Comparison of ENCODE assay signal across 20 cellular contexts in the genomic region with DNA sequence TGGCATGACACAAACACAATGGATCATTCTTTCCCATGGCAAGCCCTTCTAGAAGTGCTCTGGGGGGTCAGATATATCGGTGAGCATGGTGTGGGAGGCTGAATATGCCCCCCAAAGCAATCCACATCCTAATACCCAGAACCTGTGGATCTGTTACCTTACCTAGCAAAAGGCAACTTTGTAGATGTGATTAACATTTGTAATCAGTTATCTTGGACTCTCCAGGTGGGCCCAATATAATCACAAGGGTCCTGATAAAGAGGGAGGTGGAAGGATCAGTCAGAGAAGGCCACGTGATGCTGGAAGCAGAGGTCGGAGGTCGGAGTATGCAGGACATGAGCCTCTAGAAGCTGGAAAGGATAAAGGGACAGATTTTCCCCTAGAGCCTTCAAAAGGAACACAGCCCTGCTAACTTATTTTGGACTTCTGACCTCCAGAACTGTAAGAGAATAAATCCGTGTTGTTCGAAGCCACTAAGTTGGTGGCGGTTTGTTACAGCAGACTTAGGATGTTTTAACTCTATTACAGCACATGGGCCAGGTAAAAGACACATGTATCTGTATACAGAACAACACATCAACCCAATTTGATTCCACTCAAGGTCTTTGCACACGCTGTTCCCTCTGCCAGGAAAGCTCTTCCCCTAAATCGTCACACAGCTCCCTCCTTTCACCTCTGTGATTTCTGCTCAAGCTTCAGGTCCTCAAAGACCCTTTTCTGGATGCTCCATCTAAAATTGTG.
DNase-seq lines count a peak whose midpoint lies in the region; TF ChIP-seq lines count a peak whose summit lies in the region.
"Had no signal": no experiment of that assay in that cellular context is flagged by ENCODE, and none has a peak within 500 bp of the region (broad histone marks: within the 10 kb centered on the region; RNA-seq: fewer than 3 reads in every experiment).

No MANE protein-coding gene starts in this region.

- no CpG with 5 or more reads among the region's 9 CpGs for WGBS in H9 (ENCODE audit: extremely low coverage, insufficient read length, low lambda C conversion rate)
- whole genome bisulfite sequencing in hepatocyte (ENCODE audit: low lambda C conversion rate, missing lambda C conversion rate), result 78% methylated on average over 9 of the region's 9 CpGs
- 70 to 78% methylated on average over 9 of the region's 9 CpGs for WGBS in tibial nerve, 2 donors

- no peak overlapping the region for H3T11ph ChIP-seq in H9 (ENCODE audit: low read length)

- no peak overlapping the region for H3K27ac ChIP-seq in H9 (ENCODE audit: insufficient read length, low read depth, low read length)
- peak overlapping the region; percentile 51; the same call in 1 of the 2 replicates for H3K27ac ChIP-seq in SJSA1
- H3K27ac ChIP-seq in hepatocyte, result peak overlapping the region; percentile 11
- H3K27ac ChIP-seq in dorsolateral prefrontal cortex, result no peak overlapping the region
- H3K27ac ChIP-seq in tibial nerve, result no peak overlapping the region
- H3K27ac ChIP-seq: C4-2B, Peyer's patch had no signal

- H3K27ac Mint-ChIP-seq in H9, result peak overlapping the region in 2 of 3 experiments; percentile 72 to 92; a peak in 3 of 7 replicates
- H3K27ac Mint-ChIP-seq in nephron, result peak overlapping the region; percentile 60 to 83 (median 69)
- H3K27ac Mint-ChIP-seq in activated T-cell treated with anti-CD3 and anti-CD28 coated beads, Interleukin-2, amount 50 U/mL, for 24 hours, result no peak overlapping the region
- H3K27ac Mint-ChIP-seq: IgD-negative memory B cell had no signal

- TF ChIP-seq POLR2A in tibial nerve (IDR thresholded peaks at IDR 0.05), result no peak

- no peak overlapping the region for H2AFZ ChIP-seq in H9 (ENCODE audit: low read length)
- no peak overlapping the region for H2AFZ ChIP-seq in hepatocyte

- H3K23me2 ChIP-seq in H9 (ENCODE audit: insufficient read length, low read depth, low read length, poor library complexity, severe bottlenecking), result peaks cover 3% of the 10 kb centered on the region

- H3K4me1 ChIP-seq in H9 (ENCODE audit: insufficient read depth, low read length), result no peaks in the 10 kb centered on the region
- peaks cover 21% of the 10 kb centered on the region for H3K4me1 ChIP-seq in SJSA1 (replicated peaks)
- H3K4me1 ChIP-seq in hepatocyte (ENCODE audit: insufficient read depth), result peaks cover 7% of the 10 kb centered on the region
- H3K4me1 ChIP-seq in tibial nerve, result no peaks in the 10 kb centered on the region
- H3K4me1 ChIP-seq: Peyer's patch had no signal

- no peak overlapping the region for H2BK5ac ChIP-seq in H9 (ENCODE audit: insufficient read length, low read length)

- intact Hi-C loops in dorsolateral prefrontal cortex (cut with DNase I), result no loop called here

- H4K20me1 ChIP-seq in H9 (ENCODE audit: control insufficient read depth, insufficient read depth, insufficient read length) (no peaks in the 10 kb centered on the region), hepatocyte (ENCODE audit: insufficient read depth, poor library complexity, severe bottlenecking) (no peaks in the 10 kb centered on the region)

- H3K9ac ChIP-seq in H9 (ENCODE audit: extremely low read depth, insufficient read length, low read length), result no peak overlapping the region

- H4K8ac ChIP-seq in H9 (replicated peaks; ENCODE audit: insufficient read length, low read depth, low read length), result no peak overlapping the region

- no peak overlapping the region for H2AK5ac ChIP-seq in H9 (ENCODE audit: insufficient read length, low read length)

- no peak overlapping the region for H3K23ac ChIP-seq in H9 (ENCODE audit: insufficient read length, low read depth, low read length)

- H3K9me3 Mint-ChIP-seq in H9, result no peaks in the 10 kb centered on the region; a peak in 1 of 5 replicates
- no peaks in the 10 kb centered on the region for H3K9me3 Mint-ChIP-seq in nephron
- H3K9me3 Mint-ChIP-seq in activated T-cell treated with anti-CD3 and anti-CD28 coated beads, Interleukin-2, amount 50 U/mL, for 24 hours, result no peaks in the 10 kb centered on the region
- H3K9me3 Mint-ChIP-seq: CD8-positive, alpha-beta memory T cell had no signal

- H3K4me1 Mint-ChIP-seq in H9 (peaks cover 14 to 31% of the 10 kb centered on the region in 2 experiments), nephron (peaks cover 34% of the 10 kb centered on the region)
- H3K4me1 Mint-ChIP-seq in activated T-cell treated with anti-CD3 and anti-CD28 coated beads, Interleukin-2, amount 50 U/mL, for 24 hours (ENCODE audit: low read depth), result no peaks in the 10 kb centered on the region
- H3K4me1 Mint-ChIP-seq: CD8-positive, alpha-beta memory T cell; IgD-negative memory B cell had no signal

- H4K91ac ChIP-seq in H9 (ENCODE audit: insufficient read length, low read depth, low read length), result no peak overlapping the region

- H3K4me2 ChIP-seq in H9 (ENCODE audit: insufficient read depth, insufficient read length, low read length) (no peak overlapping the region), hepatocyte (no peak overlapping the region)

- no peak overlapping the region for H3K56ac ChIP-seq in H9 (ENCODE audit: insufficient read length, low read depth, low read length)

- DNase-seq in H9, result no peak
- no peak for DNase-seq in SJSA1 (ENCODE audit: low read depth in 1 of 2, low spot score in 2 of 2)
- no peak for DNase-seq in hepatocyte (ENCODE audit: low spot score)
- DNase-seq in dorsolateral prefrontal cortex, result no peak
- no peak for DNase-seq in HPDE6-E6E7 (ENCODE audit: extremely low spot score)
- no peak for DNase-seq in activated T-cell treated with anti-CD3 and anti-CD28 coated beads, Interleukin-2, amount 50 U/mL, for 24 hours
- DNase-seq in tibial nerve (ENCODE audit: low spot score in 2 of 2), result no peak
- DNase-seq: Calu3; CD8-positive, alpha-beta memory T cell; DMS153; MV-4-11; NCI-H1694; NCI-H2081; NCI-H2171; NCI-H446; NCI-H526; Peyer's patch had no signal

- no peaks in the 10 kb centered on the region for H3K36me3 ChIP-seq in SJSA1
- no peaks in the 10 kb centered on the region for H3K36me3 ChIP-seq in hepatocyte (replicated peaks; ENCODE audit: insufficient read depth, low read depth)
- no peaks in the 10 kb centered on the region for H3K36me3 ChIP-seq in tibial nerve
- H3K36me3 ChIP-seq: Peyer's patch had no signal

- H2BK12ac ChIP-seq in H9 (ENCODE audit: insufficient read length, low read depth, low read length), result no peak overlapping the region

- H3K4me3 Mint-ChIP-seq in H9, result peak overlapping the region in 1 of 2 experiments; percentile 57; a peak in 2 of 5 replicates
- no peak overlapping the region for H3K4me3 Mint-ChIP-seq in nephron
- no peak overlapping the region for H3K4me3 Mint-ChIP-seq in activated T-cell treated with anti-CD3 and anti-CD28 coated beads, Interleukin-2, amount 50 U/mL, for 24 hours
- H3K4me3 Mint-ChIP-seq: CD8-positive, alpha-beta memory T cell; IgD-negative memory B cell had no signal

- no peak overlapping the region for H2BK120ac ChIP-seq in H9 (ENCODE audit: low read depth, low read length, poor library complexity, severe bottlenecking)

- H2BK15ac ChIP-seq in H9 (ENCODE audit: low read depth, low read length), result no peak overlapping the region

- no peak for TF ChIP-seq EP300 in tibial nerve (IDR thresholded peaks at IDR 0.05)

- no peaks in the 10 kb centered on the region for H3K79me1 ChIP-seq in H9 (ENCODE audit: insufficient read depth, low read depth, low read length, poor library complexity, severe bottlenecking)

- H3K79me2 ChIP-seq in H9 (ENCODE audit: insufficient read depth, low read length) (no peaks in the 10 kb centered on the region), hepatocyte (no peaks in the 10 kb centered on the region)

- TF ChIP-seq CTCF in H9 (conservative IDR thresholded peaks at IDR 0.05) (no peak), hepatocyte (IDR thresholded peaks at IDR 0.05; ENCODE audit: poor library complexity) (no peak), nephron (IDR thresholded peaks at IDR 0.05; ENCODE audit: unreplicated experiment in 3 of 3) (no peak), dorsolateral prefrontal cortex (IDR thresholded peaks at IDR 0.05 in 54 of 56, conservative IDR thresholded peaks at IDR 0.05 in 2 of 56; ENCODE audit: low read depth in 1 of 56, partially characterized antibody in 56 of 56) (no peak), tibial nerve (IDR thresholded peaks at IDR 0.05) (no peak)

- H3K4ac ChIP-seq in H9 (ENCODE audit: low read depth, low read length), result no peak overlapping the region

- no peak overlapping the region for H3K14ac ChIP-seq in H9 (ENCODE audit: insufficient read depth, low read length)

- no peaks in the 10 kb centered on the region for H3K9me2 ChIP-seq in hepatocyte (replicated peaks; ENCODE audit: insufficient read depth)

- no peak overlapping the region for H3K4me3 ChIP-seq in SJSA1
- H3K4me3 ChIP-seq in hepatocyte, result no peak overlapping the region
- H3K4me3 ChIP-seq in dorsolateral prefrontal cortex, result no peak overlapping the region
- H3K4me3 ChIP-seq in tibial nerve, result no peak overlapping the region
- H3K4me3 ChIP-seq: Peyer's patch had no signal

- H3K27me3 ChIP-seq in H9 (ENCODE audit: insufficient read depth, low read length), result no peaks in the 10 kb centered on the region
- no peaks in the 10 kb centered on the region for H3K27me3 ChIP-seq in SJSA1 (replicated peaks)
- no peaks in the 10 kb centered on the region for H3K27me3 ChIP-seq in hepatocyte
- H3K27me3 ChIP-seq in dorsolateral prefrontal cortex, result peaks cover 0 to 21% (median 0%) of the 10 kb centered on the region in 45 donors
- H3K27me3 ChIP-seq in tibial nerve, result peaks cover 0 to 17% of the 10 kb centered on the region in 2 donors
- H3K27me3 ChIP-seq: Peyer's patch had no signal

- H2BK20ac ChIP-seq in H9 (ENCODE audit: low read depth, low read length, poor library complexity, severe bottlenecking), result no peak overlapping the region

- no peak overlapping the region for H4K5ac ChIP-seq in H9 (ENCODE audit: insufficient read length, low read depth, low read length)

- H3K9me3 ChIP-seq in H9 (ENCODE audit: control insufficient read depth, low read depth, low read length) (no peaks in the 10 kb centered on the region), SJSA1 (replicated peaks) (no peaks in the 10 kb centered on the region), hepatocyte (ENCODE audit: low read depth) (no peaks in the 10 kb centered on the region), tibial nerve (no peaks in the 10 kb centered on the region)
- H3K9me3 ChIP-seq: Peyer's patch had no signal

- peaks cover 2% of the 10 kb centered on the region; the same call in 1 of the 2 replicates for H3K27me3 Mint-ChIP-seq in H9 (ENCODE audit: low read depth)
- peaks cover 8% of the 10 kb centered on the region for H3K27me3 Mint-ChIP-seq in nephron (ENCODE audit: low read depth)
- H3K27me3 Mint-ChIP-seq in activated T-cell treated with anti-CD3 and anti-CD28 coated beads, Interleukin-2, amount 50 U/mL, for 24 hours, result peaks cover 14% of the 10 kb centered on the region

- H3K18ac ChIP-seq in H9 (ENCODE audit: insufficient read length, low read depth, low read length), result no peak overlapping the region

- H3K36me3 Mint-ChIP-seq in H9 (ENCODE audit: insufficient read depth in 1 of 3, low read depth in 3 of 3), result no peaks in the 10 kb centered on the region
- no peaks in the 10 kb centered on the region for H3K36me3 Mint-ChIP-seq in nephron (ENCODE audit: low read depth)
- H3K36me3 Mint-ChIP-seq in activated T-cell treated with anti-CD3 and anti-CD28 coated beads, Interleukin-2, amount 50 U/mL, for 24 hours (ENCODE audit: low read depth), result no peaks in the 10 kb centered on the region
- H3K36me3 Mint-ChIP-seq: CD8-positive, alpha-beta memory T cell; IgD-negative memory B cell had no signal

Comparison
In these comparisons a context has a peak if more than half of its experiments do, and no peak if none do; other contexts are left out.
1. H3K27ac ChIP-seq: peak in SJSA1 (single experiment) and hepatocyte (single experiment); none in H9 (single experiment), dorsolateral prefrontal cortex (0 of 59) and tibial nerve (0 of 4).